Comparison of ENCODE assay signal across 9 cellular contexts in genomic region chr6:135901776-135902524, GRCh38. TPM values are rescaled to one million over a fixed set of nuclear protein-coding genes. Genes with fewer than 3 reads are reported as not detected.
DNase-seq lines count a peak whose midpoint lies in the region; ATAC-seq and TF ChIP-seq lines count a peak whose summit lies in the region.
"Had no signal": no experiment of that assay in that cellular context is flagged by ENCODE, and none has a peak within 500 bp of the region (broad histone marks: within the 10 kb centered on the region; RNA-seq: fewer than 3 reads in every experiment).

No MANE protein-coding gene starts in this region.

- peak; percentile 70 for DNase-seq in activated naive CD4-positive, alpha-beta T cell treated with anti-CD3 and anti-CD28 coated beads for 36 hours
- no peak for DNase-seq in activated naive CD4-positive, alpha-beta T cell treated with anti-CD3 and anti-CD28 coated beads, Interleukin-2, amount 50 U/mL, for 16 hours
- peak; percentile 64 for DNase-seq in mucosa of gallbladder (ENCODE audit: low spot score)
- DNase-seq in endodermal cell: no peak
- DNase-seq in stimulated activated CD8-positive, alpha-beta memory T cell treated with anti-CD3 and anti-CD28 coated beads, Interleukin-4, amount 100 ng/mL, for 48 hours: no peak

- CTCF ChIA-PET in activated naive CD4-positive, alpha-beta T cell treated with anti-CD3 and anti-CD28 coated beads for 36 hours (lab: Charles Lee): interaction anchor here (1.7 kb wide), 1 partner anchor 8 kb away, joined by 7 read pairs; no protein-coding TSS in a partner anchor

- no peaks in the 10 kb centered on the region for H3K36me3 Mint-ChIP-seq in activated naive CD4-positive, alpha-beta T cell treated with anti-CD3 and anti-CD28 coated beads for 36 hours (ENCODE audit: low read depth)
- no peaks in the 10 kb centered on the region for H3K36me3 Mint-ChIP-seq in endodermal cell (ENCODE audit: low read depth)

- H3K27ac ChIP-seq in duodenal mucosa (ENCODE audit: low read depth, low read length) (peak overlapping the region; percentile 15), urinary bladder (ENCODE audit: low read depth) (peak overlapping the region; percentile 10), endodermal cell (ENCODE audit: low read depth, low read length) (no peak overlapping the region)

- H3K9me3 ChIP-seq in duodenal mucosa (ENCODE audit: control insufficient read depth in 1 of 2, low read length in 2 of 2) (no peaks in the 10 kb centered on the region), endodermal cell (ENCODE audit: control insufficient read depth, low read length) (no peaks in the 10 kb centered on the region)
- H3K9me3 ChIP-seq: BLaER1 treated with 17β-estradiol and CSF1 and Interleukin-3, amounts not matched to agents 10 nM and 100 nM had no signal

- ATAC-seq in HG02938 (IDR thresholded peaks at IDR 0.05; ENCODE audit: unreplicated experiment): no peak

- TF ChIP-seq CTCF in endodermal cell (conservative IDR thresholded peaks at IDR 0.05): no peak

- intact Hi-C loops in activated naive CD4-positive, alpha-beta T cell treated with anti-CD3 and anti-CD28 coated beads for 36 hours (cut with micrococcal nuclease): loop anchor here (1.0 to 5.0 kb wide), 2 partner anchors 22 to 405 kb away; partner anchors contain the start of gene AHI1

- H3K9ac ChIP-seq in duodenal mucosa (ENCODE audit: low read depth in 1 of 2, low read length in 2 of 2) (no peak overlapping the region), endodermal cell (ENCODE audit: extremely low read depth, low read length, poor library complexity, severe bottlenecking) (no peak overlapping the region)
- H3K9ac ChIP-seq: BLaER1 treated with 17β-estradiol and CSF1 and Interleukin-3, amounts not matched to agents 10 nM and 100 nM had no signal

- peaks cover 4% of the 10 kb centered on the region for H3K9me3 Mint-ChIP-seq in activated naive CD4-positive, alpha-beta T cell treated with anti-CD3 and anti-CD28 coated beads for 36 hours
- H3K9me3 Mint-ChIP-seq in endodermal cell: no peaks in the 10 kb centered on the region

- H3K4me1 ChIP-seq in duodenal mucosa (ENCODE audit: control insufficient read depth in 1 of 2, insufficient read depth in 2 of 2, low read length in 2 of 2): peaks cover 36 to 39% of the 10 kb centered on the region in 2 donors
- no peaks in the 10 kb centered on the region for H3K4me1 ChIP-seq in urinary bladder (ENCODE audit: insufficient read depth)
- no peaks in the 10 kb centered on the region for H3K4me1 ChIP-seq in endodermal cell (ENCODE audit: control insufficient read depth, insufficient read depth, low read length)

- 14% methylated on average over 6 of the region's 6 CpGs for WGBS in urinary bladder
- WGBS in endodermal cell (ENCODE audit: insufficient coverage in 1 of 2, insufficient read length in 1 of 2), 2 experiments: 87 to 94% methylated on average over 4 to 6 of the region's 6 CpGs

- H3K4me3 ChIP-seq in duodenal mucosa (ENCODE audit: low read depth in 1 of 2, low read length in 2 of 2) (peak overlapping the region in 1 of 2 donors; percentile 42), urinary bladder (ENCODE audit: low read depth, low read length) (no peak overlapping the region), endodermal cell (ENCODE audit: low read length) (no peak overlapping the region)
- H3K4me3 ChIP-seq: BLaER1 treated with 17β-estradiol and CSF1 and Interleukin-3, amounts not matched to agents 10 nM and 100 nM had no signal

- H3K27ac Mint-ChIP-seq in activated naive CD4-positive, alpha-beta T cell treated with anti-CD3 and anti-CD28 coated beads for 36 hours: peak overlapping the region; percentile 30
- H3K27ac Mint-ChIP-seq in endodermal cell: no peak overlapping the region

- H3K27me3 Mint-ChIP-seq in activated naive CD4-positive, alpha-beta T cell treated with anti-CD3 and anti-CD28 coated beads for 36 hours (ENCODE audit: low read depth): no peaks in the 10 kb centered on the region
- no peaks in the 10 kb centered on the region for H3K27me3 Mint-ChIP-seq in endodermal cell (ENCODE audit: insufficient read depth)

- no peak overlapping the region for H3K4me3 Mint-ChIP-seq in activated naive CD4-positive, alpha-beta T cell treated with anti-CD3 and anti-CD28 coated beads for 36 hours
- no peak overlapping the region for H3K4me3 Mint-ChIP-seq in endodermal cell

- H3K36me3 ChIP-seq in duodenal mucosa (ENCODE audit: control insufficient read depth in 1 of 2, insufficient read depth in 2 of 2, low read length in 2 of 2) (no peaks in the 10 kb centered on the region), urinary bladder (ENCODE audit: insufficient read depth) (no peaks in the 10 kb centered on the region), endodermal cell (ENCODE audit: control insufficient read depth, insufficient read depth, low read length) (no peaks in the 10 kb centered on the region)
- H3K36me3 ChIP-seq: BLaER1 treated with 17β-estradiol and CSF1 and Interleukin-3, amounts not matched to agents 10 nM and 100 nM had no signal

- H3K4me1 Mint-ChIP-seq in activated naive CD4-positive, alpha-beta T cell treated with anti-CD3 and anti-CD28 coated beads for 36 hours (ENCODE audit: low read depth): peaks cover 29% of the 10 kb centered on the region
- H3K4me1 Mint-ChIP-seq in endodermal cell: no peaks in the 10 kb centered on the region

- no peaks in the 10 kb centered on the region for H3K27me3 ChIP-seq in duodenal mucosa (ENCODE audit: control insufficient read depth in 1 of 2, insufficient read depth in 2 of 2, low read length in 2 of 2)
- H3K27me3 ChIP-seq in endodermal cell (ENCODE audit: control insufficient read depth, insufficient read depth, low read length, poor library complexity, severe bottlenecking): no peaks in the 10 kb centered on the region
- H3K27me3 ChIP-seq: BLaER1 treated with 17β-estradiol and CSF1 and Interleukin-3, amounts not matched to agents 10 nM and 100 nM had no signal

RNA-seq across cellular contexts. Expression of gene PDE7B, which starts 50.4 kb away (rescaled TPM):
- total RNA-seq in activated naive CD4-positive, alpha-beta T cell treated with anti-CD3 and anti-CD28 coated beads for 36 hours: under 1 TPM; 0.25 to 0.31 TPM
- total RNA-seq in mucosa of gallbladder: 5.7 TPM
- 34.2 TPM for total RNA-seq in urinary bladder
- polyA plus RNA-seq in urinary bladder: 9.3 TPM
- under 1 TPM in 1 of 2 donors, not detected in 1; 0.26 TPM for total RNA-seq in endodermal cell
- polyA plus RNA-seq in endodermal cell (2013, experiment 1 of 2): 0.28 TPM
- polyA plus RNA-seq in endodermal cell (2013, experiment 2 of 2): 0.25 TPM

Comparison
In these comparisons a context has a peak if more than half of its experiments do, and no peak if none do; other contexts are left out.
1. DNase-seq: peak in activated naive CD4-positive, alpha-beta T cell treated with anti-CD3 and anti-CD28 coated beads for 36 hours (single experiment) and mucosa of gallbladder (single experiment); none in activated naive CD4-positive, alpha-beta T cell treated with anti-CD3 and anti-CD28 coated beads, Interleukin-2, amount 50 U/mL, for 16 hours (single experiment), endodermal cell (single experiment) and stimulated activated CD8-positive, alpha-beta memory T cell treated with anti-CD3 and anti-CD28 coated beads, Interleukin-4, amount 100 ng/mL, for 48 hours (single experiment).